Comparison of ENCODE assay signal across 19 cellular contexts in genomic region chr13:66528139-66528538, GRCh38.
"Had no signal": no experiment of that assay in that cellular context is flagged by ENCODE, and none has a peak within 500 bp of the region (broad histone marks: within the 10 kb centered on the region; RNA-seq: fewer than 3 reads in every experiment).

No MANE protein-coding gene starts in this region.

- H3K36me3 Mint-ChIP-seq: activated CD8-positive, alpha-beta memory T cell treated with anti-CD3 and anti-CD28 coated beads, Interleukin-2, amount 10 ng/mL, durations not matched to agents 7 days and 5 days; activated naive CD8-positive, alpha-beta T cell; naive thymus-derived CD8-positive, alpha-beta T cell; stimulated activated naive B cell treated with anti-CD40 and anti-IgM and Interleukin-4, amounts not matched to agents 10 μg/mL and 1 μg/mL and 100 μg/mL, for 72 hours had no signal

- ATAC-seq: activated CD8-positive, alpha-beta memory T cell treated with anti-CD3 and anti-CD28 coated beads, Interleukin-2, amount 10 ng/mL, durations not matched to agents 7 days and 5 days; activated T-cell treated with anti-CD3 and anti-CD28 coated beads, Interleukin-2, amount 50 U/mL, for 4 hours; effector memory CD8-positive, alpha-beta T cell; left colon; mucosa of descending colon; naive thymus-derived CD8-positive, alpha-beta T cell; stimulated activated naive B cell treated with anti-CD40 and anti-IgM and Interleukin-4, amounts not matched to agents 10 μg/mL and 1 μg/mL and 100 μg/mL, for 72 hours had no signal

- H3K9me3 Mint-ChIP-seq: dendritic cell treated with granulocyte-macrophage colony-stimulating factor and Interleukin-4, amounts not matched to agents 40 ng/mL and 50 ng/mL, for 4 days; stimulated activated naive B cell treated with anti-CD40 and anti-IgM and Interleukin-4, amounts not matched to agents 10 μg/mL and 1 μg/mL and 100 μg/mL, for 72 hours had no signal

- H3K4me3 Mint-ChIP-seq: activated CD8-positive, alpha-beta memory T cell treated with anti-CD3 and anti-CD28 coated beads, Interleukin-2, amount 10 ng/mL, durations not matched to agents 7 days and 5 days; activated naive CD8-positive, alpha-beta T cell; activated T-cell treated with anti-CD3 and anti-CD28 coated beads, Interleukin-2, amount 50 U/mL, for 4 hours; dendritic cell treated with granulocyte-macrophage colony-stimulating factor and Interleukin-4, amounts not matched to agents 40 ng/mL and 50 ng/mL, for 4 days; effector memory CD8-positive, alpha-beta T cell; naive thymus-derived CD8-positive, alpha-beta T cell; stimulated activated naive B cell treated with anti-CD40 and anti-IgM and Interleukin-4, amounts not matched to agents 10 μg/mL and 1 μg/mL and 100 μg/mL, for 72 hours had no signal

- H3K27me3 Mint-ChIP-seq: activated CD8-positive, alpha-beta memory T cell treated with anti-CD3 and anti-CD28 coated beads, Interleukin-2, amount 10 ng/mL, durations not matched to agents 7 days and 5 days; activated naive CD8-positive, alpha-beta T cell; effector memory CD8-positive, alpha-beta T cell had no signal

- H3K4me1 Mint-ChIP-seq: activated CD8-positive, alpha-beta memory T cell treated with anti-CD3 and anti-CD28 coated beads, Interleukin-2, amount 10 ng/mL, durations not matched to agents 7 days and 5 days had no signal

- H3K9me3 ChIP-seq: mucosa of descending colon, sigmoid colon, tibial nerve had no signal

- H3K27me3 ChIP-seq: sigmoid colon, tibial nerve had no signal

- DNase-seq: activated CD4-positive, alpha-beta T cell treated with anti-CD3 and anti-CD28 coated beads for 1 hour; activated CD4-positive, alpha-beta T cell treated with anti-CD3 and anti-CD28 coated beads, Interleukin-2, amount 50 U/mL, for 48 hours; activated CD8-positive, alpha-beta memory T cell treated with anti-CD3 and anti-CD28 coated beads, Interleukin-2, amount 10 ng/mL, durations not matched to agents 7 days and 5 days; activated gamma-delta T cell; activated T-cell treated with anti-CD3 and anti-CD28 coated beads, Interleukin-2, amount 50 U/mL, for 4 hours; anterior cingulate cortex; cerebellar nuclear complex; effector memory CD8-positive, alpha-beta T cell; erythroblast; left colon; mucosa of descending colon; naive thymus-derived CD8-positive, alpha-beta T cell; occipital lobe; sigmoid colon; stimulated activated CD4-positive, alpha-beta T cell treated with anti-CD3 and anti-CD28 coated beads, Interleukin-2, amount 100 ng/mL, for 24 hours; stimulated activated naive B cell treated with anti-CD40 and anti-IgM and Interleukin-4, amounts not matched to agents 10 μg/mL and 1 μg/mL and 100 μg/mL, for 72 hours had no signal

- H3K4me1 ChIP-seq: sigmoid colon, tibial nerve had no signal

- H3K27ac Mint-ChIP-seq: activated CD8-positive, alpha-beta memory T cell treated with anti-CD3 and anti-CD28 coated beads, Interleukin-2, amount 10 ng/mL, durations not matched to agents 7 days and 5 days; activated naive CD8-positive, alpha-beta T cell; dendritic cell treated with granulocyte-macrophage colony-stimulating factor and Interleukin-4, amounts not matched to agents 40 ng/mL and 50 ng/mL, for 4 days; effector memory CD8-positive, alpha-beta T cell; naive thymus-derived CD8-positive, alpha-beta T cell; stimulated activated naive B cell treated with anti-CD40 and anti-IgM and Interleukin-4, amounts not matched to agents 10 μg/mL and 1 μg/mL and 100 μg/mL, for 72 hours had no signal

- H3K27ac ChIP-seq: sigmoid colon, tibial nerve had no signal

- H3K4me3 ChIP-seq: mucosa of descending colon, sigmoid colon, tibial nerve had no signal

- H3K36me3 ChIP-seq: sigmoid colon, tibial nerve had no signal
